ENCODE assay signal across 25 cellular contexts in the genomic region with DNA sequence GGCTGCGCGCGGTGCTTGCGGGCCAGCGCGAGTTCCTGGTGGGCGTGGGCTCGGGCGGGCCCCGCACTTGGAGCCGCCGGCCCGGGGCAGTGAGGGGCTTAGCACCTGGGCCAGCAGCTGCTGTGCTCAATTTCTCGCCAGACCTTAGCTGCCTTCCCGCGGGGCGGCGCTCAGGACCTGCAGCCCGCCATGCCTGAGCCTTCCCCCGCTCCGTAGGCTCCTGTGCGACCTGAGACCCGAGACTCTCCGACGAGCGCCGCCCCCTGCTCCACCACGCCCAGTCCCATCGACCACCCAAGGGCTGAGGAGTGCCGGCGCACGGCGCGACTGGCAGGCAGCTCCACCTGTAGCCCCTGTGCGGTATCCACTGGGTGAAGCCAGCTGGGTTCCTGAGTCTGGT.
"Had no signal": no experiment of that assay in that cellular context is flagged by ENCODE, and none has a peak within 500 bp of the region (broad histone marks: within the 10 kb centered on the region; RNA-seq: fewer than 3 reads in every experiment).

No MANE protein-coding gene starts in this region.

- ATAC-seq: activated naive CD8-positive, alpha-beta T cell treated with anti-CD3 and anti-CD28 coated beads, Interleukin-2, amount 50 U/mL, for 24 hours; activated T-cell treated with anti-CD3 and anti-CD28 coated beads, Interleukin-2, amount 50 U/mL, for 72 hours; body of pancreas; gastroesophageal sphincter had no signal

- H3K9me3 Mint-ChIP-seq: activated CD4-positive, alpha-beta memory T cell treated with anti-CD3 and anti-CD28 coated beads, Interleukin-2, amount 10 ng/mL, durations not matched to agents 7 days and 5 days; activated CD4-positive, alpha-beta T cell treated with anti-CD3 and anti-CD28 coated beads, Interleukin-2, amount 10 ng/mL, durations not matched to agents 7 days and 5 days; activated naive CD4-positive, alpha-beta T cell treated with anti-CD3 and anti-CD28 coated beads for 36 hours; activated naive CD4-positive, alpha-beta T cell treated with anti-CD3 and anti-CD28 coated beads, Interleukin-2, amount 50 U/mL, for 24 hours; activated naive CD8-positive, alpha-beta T cell treated with anti-CD3 and anti-CD28 coated beads for 36 hours; activated naive CD8-positive, alpha-beta T cell treated with anti-CD3 and anti-CD28 coated beads, Interleukin-2, amount 50 U/mL, for 24 hours; activated T-cell treated with anti-CD3 and anti-CD28 coated beads, Interleukin-2, amount 50 U/mL, for 24 hours; activated T-cell treated with anti-CD3 and anti-CD28 coated beads, Interleukin-2, amount 50 U/mL, for 72 hours had no signal

- H3K36me3 Mint-ChIP-seq: activated naive CD4-positive, alpha-beta T cell treated with anti-CD3 and anti-CD28 coated beads, Interleukin-2, amount 50 U/mL, for 24 hours; activated naive CD8-positive, alpha-beta T cell treated with anti-CD3 and anti-CD28 coated beads for 36 hours had no signal

- H3K27ac ChIP-seq: adrenal gland, body of pancreas, cardiac muscle cell, colonic mucosa, epithelial cell of prostate, esophagus squamous epithelium had no signal

- H3K27me3 ChIP-seq: adrenal gland, body of pancreas, cardiac muscle cell, colonic mucosa, esophagus squamous epithelium, gastroesophageal sphincter had no signal

- H3K4me1 ChIP-seq: adrenal gland, body of pancreas, colonic mucosa had no signal

- H3K4me3 ChIP-seq: adrenal gland, body of pancreas, cardiac muscle cell, colonic mucosa, esophagus squamous epithelium, gastroesophageal sphincter had no signal

- H3K27ac Mint-ChIP-seq: activated CD4-positive, alpha-beta memory T cell treated with anti-CD3 and anti-CD28 coated beads, Interleukin-2, amount 10 ng/mL, durations not matched to agents 7 days and 5 days; activated CD4-positive, alpha-beta T cell treated with anti-CD3 and anti-CD28 coated beads, Interleukin-2, amount 10 ng/mL, durations not matched to agents 7 days and 5 days; activated naive CD4-positive, alpha-beta T cell treated with anti-CD3 and anti-CD28 coated beads for 36 hours; activated naive CD4-positive, alpha-beta T cell treated with anti-CD3 and anti-CD28 coated beads, Interleukin-2, amount 50 U/mL, for 24 hours; activated naive CD8-positive, alpha-beta T cell treated with anti-CD3 and anti-CD28 coated beads for 36 hours; activated naive CD8-positive, alpha-beta T cell treated with anti-CD3 and anti-CD28 coated beads, Interleukin-2, amount 50 U/mL, for 24 hours; activated T-cell treated with anti-CD3 and anti-CD28 coated beads, Interleukin-2, amount 50 U/mL, for 24 hours; activated T-cell treated with anti-CD3 and anti-CD28 coated beads, Interleukin-2, amount 50 U/mL, for 72 hours had no signal

- H3K36me3 ChIP-seq: adrenal gland, cardiac muscle cell, colonic mucosa, esophagus squamous epithelium, gastroesophageal sphincter had no signal

- H3K9me3 ChIP-seq: adrenal gland, body of pancreas, colonic mucosa, esophagus squamous epithelium, gastroesophageal sphincter had no signal

- DNase-seq: activated CD4-positive, alpha-beta memory T cell treated with anti-CD3 and anti-CD28 coated beads, Interleukin-2, amount 10 ng/mL, durations not matched to agents 7 days and 5 days; activated CD4-positive, alpha-beta T cell treated with anti-CD3 and anti-CD28 coated beads for 1 hour; activated CD4-positive, alpha-beta T cell treated with anti-CD3 and anti-CD28 coated beads for 4 hours; activated CD4-positive, alpha-beta T cell treated with anti-CD3 and anti-CD28 coated beads, Interleukin-2, amount 10 ng/mL, durations not matched to agents 7 days and 5 days; activated CD4-positive, alpha-beta T cell treated with anti-CD3 and anti-CD28 coated beads, Interleukin-2, amount 50 U/mL, for 4 hours; activated CD8-positive, alpha-beta memory T cell treated with anti-CD3 and anti-CD28 coated beads, Interleukin-2, amount 50 U/mL, for 48 hours; activated naive CD4-positive, alpha-beta T cell treated with anti-CD3 and anti-CD28 coated beads for 36 hours; activated naive CD8-positive, alpha-beta T cell treated with anti-CD3 and anti-CD28 coated beads, Interleukin-2, amount 50 U/mL, for 24 hours; activated T-cell treated with anti-CD3 and anti-CD28 coated beads for 4 hours; activated T-cell treated with anti-CD3 and anti-CD28 coated beads, Interleukin-2, amount 50 U/mL, for 24 hours; activated T-cell treated with anti-CD3 and anti-CD28 coated beads, Interleukin-2, amount 50 U/mL, for 72 hours; adrenal gland; aorta; body of pancreas; central memory CD4-positive, alpha-beta T cell; cerebellar nuclear complex; colonic mucosa; effector CD8-positive, alpha-beta T cell; esophagus squamous epithelium; foreskin melanocyte had no signal
